23 cellular contexts compared by ENCODE assay signal in genomic region chr5:65171645-65172044, GRCh38.
"Had no signal": no experiment of that assay in that cellular context is flagged by ENCODE, and none has a peak within 500 bp of the region (broad histone marks: within the 10 kb centered on the region; RNA-seq: fewer than 3 reads in every experiment).

No MANE protein-coding gene starts in this region.

- DNase-seq: activated B cell treated with CpG ODN at 0.5 μM for 24 hours; activated CD8-positive, alpha-beta memory T cell treated with anti-CD3 and anti-CD28 coated beads, Interleukin-2, amount 10 ng/mL, durations not matched to agents 7 days and 5 days; activated CD8-positive, alpha-beta T cell treated with anti-CD3 and anti-CD28 coated beads, Interleukin-2, amount 10 ng/mL, durations not matched to agents 7 days and 5 days; activated naive CD8-positive, alpha-beta T cell treated with anti-CD3 and anti-CD28 coated beads, Interleukin-2, amount 50 U/mL, for 24 hours; activated T-cell treated with anti-CD3 and anti-CD28 coated beads, Interleukin-2, amount 50 U/mL, for 48 hours; dermis blood vessel endothelial cell; effector CD4-positive, alpha-beta T cell; esophagus squamous epithelium; foreskin melanocyte; left cardiac atrium; left ventricle myocardium superior; mammary epithelial cell; naive B cell; psoas muscle; sigmoid colon; small intestine; stimulated activated CD4-positive, alpha-beta T cell treated with anti-CD3 and anti-CD28 coated beads, Interleukin-1b, Interleukin-23, amount 100 ng/mL, for 48 hours; stimulated activated CD4-positive, alpha-beta T cell treated with anti-CD3 and anti-CD28 coated beads, Interleukin-4, amount 100 ng/mL, for 4 hours; stimulated activated CD8-positive, alpha-beta memory T cell treated with anti-CD3 and anti-CD28 coated beads, Interleukin-4, amount 100 ng/mL, for 48 hours; stimulated activated naive CD8-positive, alpha-beta T cell treated with anti-CD3 and anti-CD28 coated beads, Interleukin-15, amount 100 ng/mL, for 72 hours; substantia nigra; upper lobe of right lung had no signal

- H3K9ac ChIP-seq: parathyroid adenoma had no signal

- H3K4me1 ChIP-seq: esophagus squamous epithelium, parathyroid adenoma, psoas muscle, sigmoid colon, upper lobe of right lung had no signal

- H3K36me3 ChIP-seq: esophagus squamous epithelium, sigmoid colon, upper lobe of right lung had no signal

- ATAC-seq: activated CD8-positive, alpha-beta memory T cell treated with anti-CD3 and anti-CD28 coated beads, Interleukin-2, amount 10 ng/mL, durations not matched to agents 7 days and 5 days; activated CD8-positive, alpha-beta T cell treated with anti-CD3 and anti-CD28 coated beads, Interleukin-2, amount 10 ng/mL, durations not matched to agents 7 days and 5 days; left cardiac atrium; left ventricle myocardium superior; psoas muscle; upper lobe of right lung had no signal

- H3K27ac ChIP-seq: esophagus squamous epithelium, parathyroid adenoma, psoas muscle, sigmoid colon, upper lobe of right lung had no signal

- H3K9me3 ChIP-seq: esophagus squamous epithelium, psoas muscle, sigmoid colon, upper lobe of right lung had no signal

- H3K27me3 ChIP-seq: esophagus squamous epithelium, sigmoid colon, upper lobe of right lung had no signal

- H3K4me3 ChIP-seq: esophagus squamous epithelium, psoas muscle, sigmoid colon, upper lobe of right lung had no signal

- H3K79me2 ChIP-seq: parathyroid adenoma had no signal
